Comparison of ENCODE assay signal across 1 cellular context in the genomic region with DNA sequence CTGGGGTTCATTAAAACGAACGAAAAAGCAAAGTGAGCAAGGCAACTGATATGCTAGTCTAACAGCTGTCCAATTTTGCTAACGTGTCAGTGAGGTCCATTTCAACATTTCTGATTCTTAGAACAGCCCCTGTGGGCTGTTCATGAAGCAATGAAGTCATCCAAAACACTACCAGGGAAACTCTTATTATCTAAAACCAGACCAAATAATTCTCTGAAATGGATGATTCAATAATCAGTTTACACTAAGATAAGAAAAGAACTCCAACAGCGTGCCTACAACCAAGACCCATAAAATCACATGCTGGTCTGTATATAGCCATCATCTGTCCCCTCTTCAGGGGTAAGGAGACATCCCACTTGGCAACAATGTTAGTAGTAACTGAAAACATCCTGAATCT.
TF ChIP-seq lines count a peak whose summit lies in the region.

No MANE protein-coding gene starts in this region.

TF ChIP-seq in K562, 482 proteins besides CTCF, POLR2A, EP300 and RAD21 (continued from another document and continues in another):
- no peak for TF ChIP-seq SP2 (IDR thresholded peaks at IDR 0.05; ENCODE audit: extremely low read depth, low read depth, low read length, poor library complexity, severe bottlenecking)
- TF ChIP-seq, protein P1, sequence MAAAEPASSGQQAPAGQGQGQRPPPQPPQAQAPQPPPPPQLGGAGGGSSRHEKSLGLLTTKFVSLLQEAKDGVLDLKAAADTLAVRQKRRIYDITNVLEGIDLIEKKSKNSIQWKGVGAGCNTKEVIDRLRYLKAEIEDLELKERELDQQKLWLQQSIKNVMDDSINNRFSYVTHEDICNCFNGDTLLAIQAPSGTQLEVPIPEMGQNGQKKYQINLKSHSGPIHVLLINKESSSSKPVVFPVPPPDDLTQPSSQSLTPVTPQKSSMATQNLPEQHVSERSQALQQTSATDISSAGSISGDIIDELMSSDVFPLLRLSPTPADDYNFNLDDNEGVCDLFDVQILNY (CRISPR knock-in tag; IDR thresholded peaks at IDR 0.05): no peak
- TF ChIP-seq MCM2 (IDR thresholded peaks at IDR 0.05; ENCODE audit: low read depth): no peak
- no peak for TF ChIP-seq ZKSCAN8 (CRISPR knock-in tag; IDR thresholded peaks at IDR 0.05)
- no peak for TF ChIP-seq BRF2 (IDR thresholded peaks at IDR 0.05; ENCODE audit: borderline replicate concordance, insufficient read depth, insufficient read length)
- TF ChIP-seq ELF4 (CRISPR knock-in tag; IDR thresholded peaks at IDR 0.05): no peak
- TF ChIP-seq L3MBTL2 (IDR thresholded peaks at IDR 0.05): peak; percentile 14; the same call in 1 of the 2 replicates
- TF ChIP-seq HDAC1 (IDR thresholded peaks at IDR 0.05): 0 out of 4 replicates have a peak, but pooled peaks of 1 of the 2 experiments have one; percentile 34
- TF ChIP-seq CHCHD3 (CRISPR knock-in tag; IDR thresholded peaks at IDR 0.05): no peak
- TF ChIP-seq HNRNPK (IDR thresholded peaks at IDR 0.05; ENCODE audit: low read depth, low read length, poor library complexity, severe bottlenecking): no peak
- no peak for TF ChIP-seq DNMT1 (IDR thresholded peaks at IDR 0.05)
- TF ChIP-seq NFIX (CRISPR knock-in tag; IDR thresholded peaks at IDR 0.05; ENCODE audit: low read depth): no peak
- TF ChIP-seq ARID4B (CRISPR knock-in tag; IDR thresholded peaks at IDR 0.05): no peak
- no peak for TF ChIP-seq RREB1 (CRISPR knock-in tag; IDR thresholded peaks at IDR 0.05)
- TF ChIP-seq, protein P2, sequence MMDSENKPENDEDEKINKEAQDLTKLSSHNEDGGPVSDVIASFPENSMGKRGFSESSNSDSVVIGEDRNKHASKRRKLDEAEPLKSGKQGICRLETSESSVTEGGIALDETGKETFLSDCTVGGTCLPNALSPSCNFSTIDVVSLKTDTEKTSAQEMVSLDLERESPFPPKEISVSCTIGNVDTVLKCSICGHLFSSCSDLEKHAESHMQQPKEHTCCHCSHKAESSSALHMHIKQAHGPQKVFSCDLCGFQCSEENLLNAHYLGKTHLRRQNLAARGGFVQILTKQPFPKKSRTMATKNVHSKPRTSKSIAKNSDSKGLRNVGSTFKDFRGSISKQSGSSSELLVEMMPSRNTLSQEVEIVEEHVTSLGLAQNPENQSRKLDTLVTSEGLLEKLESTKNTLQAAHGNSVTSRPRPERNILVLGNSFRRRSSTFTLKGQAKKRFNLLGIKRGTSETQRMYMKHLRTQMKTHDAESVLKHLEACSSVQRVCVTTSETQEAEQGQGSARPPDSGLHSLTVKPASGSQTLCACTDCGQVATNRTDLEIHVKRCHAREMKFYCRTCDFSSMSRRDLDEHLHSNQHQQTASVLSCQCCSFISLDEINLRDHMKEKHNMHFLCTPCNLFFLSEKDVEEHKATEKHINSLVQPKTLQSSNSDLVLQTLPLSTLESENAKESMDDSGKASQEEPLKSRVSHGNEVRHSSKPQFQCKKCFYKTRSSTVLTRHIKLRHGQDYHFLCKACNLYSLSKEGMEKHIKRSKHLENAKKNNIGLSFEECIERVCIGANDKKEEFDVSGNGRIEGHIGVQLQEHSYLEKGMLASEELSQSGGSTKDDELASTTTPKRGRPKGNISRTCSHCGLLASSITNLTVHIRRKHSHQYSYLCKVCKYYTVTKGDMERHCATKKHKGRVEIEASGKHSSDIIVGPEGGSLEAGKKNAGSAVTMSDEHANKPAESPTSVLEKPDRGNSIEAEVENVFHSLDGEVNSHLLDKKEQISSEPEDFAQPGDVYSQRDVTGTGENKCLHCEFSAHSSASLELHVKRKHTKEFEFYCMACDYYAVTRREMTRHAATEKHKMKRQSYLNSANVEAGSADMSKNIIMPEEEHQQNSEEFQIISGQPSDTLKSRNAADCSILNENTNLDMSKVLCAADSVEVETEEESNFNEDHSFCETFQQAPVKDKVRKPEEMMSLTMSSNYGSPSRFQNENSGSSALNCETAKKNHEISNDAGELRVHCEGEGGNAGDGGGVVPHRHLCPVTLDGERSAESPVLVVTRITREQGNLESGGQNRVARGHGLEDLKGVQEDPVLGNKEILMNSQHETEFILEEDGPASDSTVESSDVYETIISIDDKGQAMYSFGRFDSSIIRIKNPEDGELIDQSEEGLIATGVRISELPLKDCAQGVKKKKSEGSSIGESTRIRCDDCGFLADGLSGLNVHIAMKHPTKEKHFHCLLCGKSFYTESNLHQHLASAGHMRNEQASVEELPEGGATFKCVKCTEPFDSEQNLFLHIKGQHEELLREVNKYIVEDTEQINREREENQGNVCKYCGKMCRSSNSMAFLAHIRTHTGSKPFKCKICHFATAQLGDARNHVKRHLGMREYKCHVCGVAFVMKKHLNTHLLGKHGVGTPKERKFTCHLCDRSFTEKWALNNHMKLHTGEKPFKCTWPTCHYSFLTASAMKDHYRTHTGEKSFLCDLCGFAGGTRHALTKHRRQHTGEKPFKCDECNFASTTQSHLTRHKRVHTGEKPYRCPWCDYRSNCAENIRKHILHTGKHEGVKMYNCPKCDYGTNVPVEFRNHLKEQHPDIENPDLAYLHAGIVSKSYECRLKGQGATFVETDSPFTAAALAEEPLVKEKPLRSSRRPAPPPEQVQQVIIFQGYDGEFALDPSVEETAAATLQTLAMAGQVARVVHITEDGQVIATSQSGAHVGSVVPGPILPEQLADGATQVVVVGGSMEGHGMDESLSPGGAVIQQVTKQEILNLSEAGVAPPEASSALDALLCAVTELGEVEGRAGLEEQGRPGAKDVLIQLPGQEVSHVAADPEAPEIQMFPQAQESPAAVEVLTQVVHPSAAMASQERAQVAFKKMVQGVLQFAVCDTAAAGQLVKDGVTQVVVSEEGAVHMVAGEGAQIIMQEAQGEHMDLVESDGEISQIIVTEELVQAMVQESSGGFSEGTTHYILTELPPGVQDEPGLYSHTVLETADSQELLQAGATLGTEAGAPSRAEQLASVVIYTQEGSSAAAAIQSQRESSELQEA (IDR thresholded peaks at IDR 0.05; ENCODE audit: low read depth): no peak
- TF ChIP-seq NKRF (IDR thresholded peaks at IDR 0.05; ENCODE audit: borderline replicate concordance): no peak
- no peak for TF ChIP-seq TEAD2 (tag; IDR thresholded peaks at IDR 0.05)
